ENCODE assay signal across 8 cellular contexts in the genomic region with DNA sequence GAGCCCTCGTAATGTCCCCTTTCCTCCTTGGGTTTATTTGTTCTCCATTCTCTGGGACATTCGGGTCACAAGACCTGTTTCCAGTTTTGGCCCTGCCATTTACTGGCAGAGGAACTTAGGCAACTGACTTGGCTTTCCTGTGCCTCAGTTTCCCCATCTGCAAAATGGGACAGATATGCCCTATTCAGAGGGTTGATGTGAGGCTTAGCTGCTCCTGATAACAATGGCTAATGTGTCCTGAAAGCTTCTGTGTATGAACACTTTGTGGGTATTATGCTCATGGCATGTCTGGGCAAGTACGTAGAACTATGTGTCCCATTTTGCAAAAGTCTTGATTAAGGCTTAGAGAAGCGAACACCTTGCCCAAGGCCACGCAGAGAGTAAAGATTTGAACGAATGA. TPM values are rescaled to one million over a fixed set of nuclear protein-coding genes. Genes with fewer than 3 reads are reported as not detected.
A peak's percentile ranks its signal among the peaks of the same experiment; 100 is the strongest.
DNase-seq lines count a peak whose midpoint lies in the region; ATAC-seq and TF ChIP-seq lines count a peak whose summit lies in the region.

No MANE protein-coding gene starts in this region.

- H3K9me3 Mint-ChIP-seq in progenitor cell of endocrine pancreas (ENCODE audit: low read depth): peaks cover 2% of the 10 kb centered on the region

- peaks cover 14% of the 10 kb centered on the region for H3K36me3 Mint-ChIP-seq in progenitor cell of endocrine pancreas (ENCODE audit: insufficient read depth)

- intact Hi-C loops in Panc1 (cut with micrococcal nuclease; ENCODE audit: unreplicated experiment): no loop called here

- H3K36me3 ChIP-seq in GM06990 (ENCODE audit: control insufficient read depth, insufficient read depth, low read length) (peaks cover 9% of the 10 kb centered on the region), Panc1 (ENCODE audit: control insufficient read depth, insufficient read depth, low read length) (no peaks in the 10 kb centered on the region; the same call in 1 of the 2 replicates), esophagus (ENCODE audit: control insufficient read depth in 2 of 2, insufficient read depth in 2 of 2, low read length in 1 of 2) (peaks cover 0 to 16% of the 10 kb centered on the region in 2 donors)

- TSS peak; percentile 63 for BruUV-seq in Panc1 (replicated peaks; lab: Mats Ljungman, UMichigan)

- ATAC-seq in Panc1: no peak
- ATAC-seq in GM21529 (IDR thresholded peaks at IDR 0.05; ENCODE audit: unreplicated experiment): no peak

- no peak for TF ChIP-seq CTCF in GM06990 (IDR thresholded peaks at IDR 0.05; ENCODE audit: insufficient read depth, low read length, poor library complexity, severe bottlenecking)
- TF ChIP-seq CTCF in Panc1 (IDR thresholded peaks at IDR 0.05): no peak
- TF ChIP-seq CTCF in progenitor cell of endocrine pancreas (IDR thresholded peaks at IDR 0.05; ENCODE audit: unreplicated experiment): no peak

- H3K27ac ChIP-seq in Panc1 (ENCODE audit: low read length) (peak overlapping the region; percentile 81), esophagus (ENCODE audit: low read depth in 2 of 2, low read length in 1 of 2) (peak overlapping the region; percentile 86 to 100)

- no peaks in the 10 kb centered on the region for H3K27me3 ChIP-seq in GM06990 (replicated peaks; ENCODE audit: control insufficient read depth, insufficient read depth, low read length)
- no peaks in the 10 kb centered on the region for H3K27me3 ChIP-seq in Panc1 (ENCODE audit: control insufficient read depth, insufficient read depth, low read length)
- no peaks in the 10 kb centered on the region for H3K27me3 ChIP-seq in esophagus (ENCODE audit: control insufficient read depth in 1 of 2, insufficient read depth in 2 of 2, low read length in 2 of 2)

- H3K27me3 Mint-ChIP-seq in progenitor cell of endocrine pancreas: no peaks in the 10 kb centered on the region

- in situ Hi-C loops in Panc1 (cut with HindIII; ENCODE audit: low pct_unique_long_range_greater_than_20kb, low sequenced_read_pairs): no loop called here

- H3K4me1 Mint-ChIP-seq in progenitor cell of endocrine pancreas (ENCODE audit: low read depth): peaks cover 14% of the 10 kb centered on the region

- H3K9me3 ChIP-seq in Panc1 (ENCODE audit: control insufficient read depth, insufficient read depth, low read depth, low read length): no peaks in the 10 kb centered on the region
- no peaks in the 10 kb centered on the region for H3K9me3 ChIP-seq in esophagus (ENCODE audit: control insufficient read depth in 2 of 2, insufficient read depth in 1 of 2, low read depth in 1 of 2, low read length in 1 of 2)

- H3K4me1 ChIP-seq in Panc1 (ENCODE audit: control insufficient read depth, insufficient read depth, low read length) (peaks cover 14% of the 10 kb centered on the region), esophagus (ENCODE audit: control insufficient read depth in 2 of 2, insufficient read depth in 2 of 2, low read length in 1 of 2) (peaks cover 0 to 7% of the 10 kb centered on the region in 2 donors)

- H3K27ac Mint-ChIP-seq in progenitor cell of endocrine pancreas: peak overlapping the region; percentile 92

- CTCF ChIA-PET in Panc1 (lab: Charles Lee): no interaction called here

- POLR2A ChIA-PET in Panc1 (lab: Charles Lee): no interaction called here

- WGBS in esophagus, 2 donors: 51 to 54% methylated on average over 6 of the region's 6 CpGs

- peak overlapping the region; percentile 87 for H3K4me3 ChIP-seq in GM06990 (replicated peaks; ENCODE audit: low read depth, low read length)
- H3K4me3 ChIP-seq in Panc1 (ENCODE audit: low read depth in 2 of 2, low read length in 2 of 2): peak overlapping the region; percentile 64 to 79
- peak overlapping the region; percentile 57 to 78 for H3K4me3 ChIP-seq in esophagus (ENCODE audit: low read depth in 1 of 2, low read length in 2 of 2)

- H3K4me3 Mint-ChIP-seq in progenitor cell of endocrine pancreas (ENCODE audit: low read depth): peak overlapping the region; percentile 71

- DNase-seq in GM06990 (ENCODE audit: extremely low read depth, insufficient read length) (no peak), Panc1 (ENCODE audit: low read depth, low spot score) (no peak), progenitor cell of endocrine pancreas (ENCODE audit: low spot score, unreplicated experiment) (no peak), NCI-H510A (lab: John Stamatoyannopoulos, UW) (no peak), kidney tubule cell (ENCODE audit: low spot score) (no peak)
- DNase-seq in activated effector memory CD4-positive, alpha-beta T cell treated with Interleukin-2 at 50 U/mL for 16 hours: no peak

RNA-seq across cellular contexts. Expression of a gene that starts 1.0 kb away (rescaled TPM):
- total RNA-seq in Panc1 (2021; ENCODE audit: unreplicated experiment): 26.4 TPM
- 25.3 TPM for polyA plus RNA-seq in Panc1 (2012; ENCODE audit: insufficient read length)
- 10 to 100 TPM; 24.6 to 30.5 TPM for polyA plus RNA-seq in esophagus
- total RNA-seq in progenitor cell of endocrine pancreas: 7.9 and 8.5 TPM in 2 replicates

RNA-seq across cellular contexts. Expression of a gene that starts 1.8 kb away (rescaled TPM):
- total RNA-seq in Panc1 (2021; ENCODE audit: unreplicated experiment): 28.5 TPM
- polyA plus RNA-seq in Panc1 (2012; ENCODE audit: insufficient read length): 31.1 TPM
- polyA plus RNA-seq in esophagus: 10 to 100 TPM in 1 of 2 donors, 1 to 10 TPM in 1; 7.2 to 10.9 TPM
- total RNA-seq in progenitor cell of endocrine pancreas: 35.5 and 39.0 TPM in 2 replicates

RNA-seq across cellular contexts. Expression of a gene that starts 4.3 kb away (rescaled TPM):
- total RNA-seq in Panc1 (2021; ENCODE audit: unreplicated experiment) (25.6 TPM), progenitor cell of endocrine pancreas (19.0 and 19.9 TPM in 2 replicates)
- 27.5 TPM for polyA plus RNA-seq in Panc1 (2012; ENCODE audit: insufficient read length)
- 1 to 10 TPM; 4.3 to 5.9 TPM for polyA plus RNA-seq in esophagus

RNA-seq across cellular contexts. Expression of a gene that starts 20.5 kb away (rescaled TPM):
- total RNA-seq in Panc1 (2021; ENCODE audit: unreplicated experiment) (39.5 TPM), progenitor cell of endocrine pancreas (26.6 and 29.1 TPM in 2 replicates)
- 53.7 TPM for polyA plus RNA-seq in Panc1 (2012; ENCODE audit: insufficient read length)
- 1 to 10 TPM; 3.4 to 4.4 TPM for polyA plus RNA-seq in esophagus

RNA-seq across cellular contexts. Expression of a gene that starts 23.2 kb away (rescaled TPM):
- total RNA-seq in Panc1 (2021; ENCODE audit: unreplicated experiment): 8.9 TPM
- 17.4 TPM for polyA plus RNA-seq in Panc1 (2012; ENCODE audit: insufficient read length)
- 1 to 10 TPM; 5.2 to 5.9 TPM for polyA plus RNA-seq in esophagus
- 14.6 and 15.3 TPM in 2 replicates for total RNA-seq in progenitor cell of endocrine pancreas
